ENCODE assay signal across 8 cellular contexts in the genomic region with DNA sequence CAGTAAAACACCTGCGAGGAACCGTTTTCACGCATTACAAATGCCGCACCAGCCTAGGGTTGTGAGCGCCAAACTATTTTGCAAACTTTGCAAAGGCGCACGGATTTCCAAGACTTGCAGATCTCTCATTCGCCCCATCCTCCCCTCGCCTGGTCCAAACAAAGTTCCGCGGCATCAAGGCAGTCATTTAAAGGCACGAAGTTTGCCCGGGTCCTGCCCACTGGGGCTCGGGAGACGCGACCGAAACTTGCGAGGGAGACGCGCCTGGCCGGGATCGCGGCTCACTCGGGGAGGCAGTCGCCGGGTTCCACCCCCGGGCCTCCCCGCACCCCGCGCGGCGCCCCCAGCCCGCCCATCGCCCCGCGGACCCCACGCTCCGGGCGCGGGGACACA. TPM values are rescaled to one million over a fixed set of nuclear protein-coding genes. Genes with fewer than 3 reads are reported as not detected.
DNase-seq lines count a peak whose midpoint lies in the region; ATAC-seq, FAIRE-seq and TF ChIP-seq lines count a peak whose summit lies in the region.

No MANE protein-coding gene starts in this region.

- DNase-seq in AG04450 (ENCODE audit: low read depth, low spot score) (no peak), GM19239 (ENCODE audit: insufficient read length, low spot score) (no peak), HK-2 (ENCODE audit: unreplicated experiment) (peak; percentile 20), endothelial cell of umbilical vein (ENCODE audit: low read depth, low spot score) (no peak), mucosa of gallbladder (ENCODE audit: low spot score) (peak; percentile 17), thyroid gland (peak; percentile 40 to 44)
- DNase-seq in activated CD4-positive, alpha-beta T cell treated with anti-CD3 and anti-CD28 coated beads, Interleukin-2, amount 50 U/mL, for 24 hours (ENCODE audit: low read depth in 1 of 2, low spot score in 1 of 2), result peak; percentile 9 to 11

- ATAC-seq in HG02840 (IDR thresholded peaks at IDR 0.05; ENCODE audit: low FRiP score, unreplicated experiment), result no peak

- H4K20me1 ChIP-seq in endothelial cell of umbilical vein (replicated peaks; ENCODE audit: control insufficient read depth, extremely low read depth, insufficient read depth, low read length), result no peaks in the 10 kb centered on the region

- peak overlapping the region; percentile 24 for H2AFZ ChIP-seq in endothelial cell of umbilical vein (ENCODE audit: low read depth, low read length)

- FAIRE-seq in GM19239 (lab: Jason Lieb, UNC), result peak; percentile 39
- FAIRE-seq in endothelial cell of umbilical vein (lab: Jason Lieb, UNC), result peak; percentile 31

- CTCF ChIA-PET in AG04450 (lab: Charles Lee), result interaction anchor here (1.2 to 1.4 kb wide), 2 partner anchors 95 to 147 kb away, joined by 5 to 6 read pairs; no protein-coding TSS in a partner anchor
- CTCF ChIA-PET in endothelial cell of umbilical vein (lab: Charles Lee), result interaction anchor here (1.0 kb wide), 1 partner anchor 75 kb away, joined by 3 read pairs; no protein-coding TSS in a partner anchor

- TF ChIP-seq POLR2A in endothelial cell of umbilical vein (IDR thresholded peaks at IDR 0.05; ENCODE audit: low read depth, low read length) (no peak), thyroid gland (IDR thresholded peaks at IDR 0.05) (no peak)

- peak overlapping the region; percentile 74 for H3K4me2 ChIP-seq in endothelial cell of umbilical vein (ENCODE audit: insufficient read depth, low read length)

- TF ChIP-seq CTCF in AG04450 (IDR thresholded peaks at IDR 0.05; ENCODE audit: low read depth, low read length) (no peak), endothelial cell of umbilical vein (IDR thresholded peaks at IDR 0.05; ENCODE audit: extremely low read depth in 1 of 2, insufficient read depth in 1 of 2, low read depth in 1 of 2, low read length in 2 of 2) (no peak), thyroid gland (IDR thresholded peaks at IDR 0.05) (no peak)

- 1 to 6% methylated on average over 9 to 14 of the region's 40 CpGs for WGBS in thyroid gland, 2 donors

- dilution Hi-C loops in endothelial cell of umbilical vein (cut with MboI; ENCODE audit: extremely low pct_ligation_motif_present, low sequenced_read_pairs), result no loop called here

- H3K79me2 ChIP-seq in endothelial cell of umbilical vein (ENCODE audit: control insufficient read depth, insufficient read depth, low read length), result peaks cover 42% of the 10 kb centered on the region

- intact Hi-C loops in endothelial cell of umbilical vein (cut with micrococcal nuclease), result loop anchor here (1.0 to 2.0 kb wide), 6 partner anchors 38 to 114 kb away; no protein-coding TSS in a partner anchor
- intact Hi-C loops in thyroid gland (cut with DNase I), result no loop called here

- BruUV-seq in endothelial cell of umbilical vein (replicated peaks; lab: Mats Ljungman, UMichigan), result no TSS peak

- POLR2A ChIA-PET in AG04450 (lab: Yijun Ruan, JAX) (no interaction called here), endothelial cell of umbilical vein (lab: Charles Lee) (no interaction called here)

- H3K4me1 ChIP-seq in endothelial cell of umbilical vein (ENCODE audit: control insufficient read depth, extremely low read depth, insufficient read depth, low read length), result peaks cover 30% of the 10 kb centered on the region
- H3K4me1 ChIP-seq in thyroid gland, result peaks cover 6 to 12% of the 10 kb centered on the region in 2 donors

- no peaks in the 10 kb centered on the region for H3K9me1 ChIP-seq in endothelial cell of umbilical vein (replicated peaks; ENCODE audit: control insufficient read depth, extremely low read depth, insufficient read depth, low read length)

- peak overlapping the region; percentile 70 for H3K4me3 ChIP-seq in AG04450 (ENCODE audit: low read depth, low read length)
- H3K4me3 ChIP-seq in endothelial cell of umbilical vein (replicated peaks in 1 of 3; ENCODE audit: insufficient read depth in 1 of 3, low read depth in 1 of 3, low read length in 3 of 3), result peak overlapping the region; percentile 52 to 93 (median 70)
- H3K4me3 ChIP-seq in thyroid gland (replicated peaks in 1 of 3), result peak overlapping the region; percentile 68 to 96 (median 69)

- H3K27ac ChIP-seq in AG04450 (ENCODE audit: low read depth, low read length), result no peak overlapping the region
- H3K27ac ChIP-seq in endothelial cell of umbilical vein (ENCODE audit: insufficient read depth, low read depth, low read length), result peak overlapping the region; percentile 22
- H3K27ac ChIP-seq in thyroid gland, result peak overlapping the region; percentile 64 to 90 (median 76)

- H3K36me3 ChIP-seq in endothelial cell of umbilical vein (ENCODE audit: control insufficient read depth in 2 of 2, extremely low read depth in 1 of 2, insufficient read depth in 2 of 2, low read length in 2 of 2) (no peaks in the 10 kb centered on the region), thyroid gland (no peaks in the 10 kb centered on the region)

- H3K9ac ChIP-seq in endothelial cell of umbilical vein (replicated peaks; ENCODE audit: extremely low read depth, insufficient read depth, low read length), result peak overlapping the region; percentile 90

- H3K27me3 ChIP-seq in AG04450 (ENCODE audit: control insufficient read depth, insufficient read depth, low read length) (no peaks in the 10 kb centered on the region), endothelial cell of umbilical vein (ENCODE audit: control insufficient read depth in 2 of 2, insufficient read depth in 2 of 2, low read length in 2 of 2) (no peaks in the 10 kb centered on the region), thyroid gland (no peaks in the 10 kb centered on the region)

- H3K9me3 ChIP-seq in AG04450 (ENCODE audit: control insufficient read depth, insufficient read depth, low read length) (no peaks in the 10 kb centered on the region), endothelial cell of umbilical vein (replicated peaks; ENCODE audit: control insufficient read depth, insufficient read depth, low read length) (no peaks in the 10 kb centered on the region), thyroid gland (no peaks in the 10 kb centered on the region)

TF ChIP-seq in endothelial cell of umbilical vein, 7 proteins besides CTCF, POLR2A, EP300 and RAD21:
- TF ChIP-seq FOS (IDR thresholded peaks at IDR 0.05; ENCODE audit: borderline replicate concordance, insufficient read depth, low read length), result no peak
- TF ChIP-seq JUN (IDR thresholded peaks at IDR 0.05; ENCODE audit: borderline replicate concordance, insufficient read depth, insufficient read length, low read depth), result no peak
- no peak for TF ChIP-seq POLR2AphosphoS5 (IDR thresholded peaks at IDR 0.05; ENCODE audit: insufficient read depth, low read depth, low read length)
- TF ChIP-seq, protein P1, sequence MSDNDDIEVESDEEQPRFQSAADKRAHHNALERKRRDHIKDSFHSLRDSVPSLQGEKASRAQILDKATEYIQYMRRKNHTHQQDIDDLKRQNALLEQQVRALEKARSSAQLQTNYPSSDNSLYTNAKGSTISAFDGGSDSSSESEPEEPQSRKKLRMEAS (IDR thresholded peaks at IDR 0.05; ENCODE audit: insufficient read depth, insufficient read length), result no peak
- no peak for TF ChIP-seq GATA2 (IDR thresholded peaks at IDR 0.05; ENCODE audit: insufficient read depth, insufficient read length, low read depth, low read length)
- no peak for TF ChIP-seq MYC (IDR thresholded peaks at IDR 0.05; ENCODE audit: low read depth, low read length)

RNA-seq across cellular contexts. Expression of a gene that starts 0.6 kb away (rescaled TPM):
- polyA plus RNA-seq in AG04450 (2011; rRNA removed) (12.0 and 13.0 TPM in 2 replicates), endothelial cell of umbilical vein (11.0 and 13.5 TPM in 2 replicates)
- 8.6 and 10.7 TPM in 2 replicates for polyA minus RNA-seq in AG04450 (2011; rRNA and poly(A)+ RNA removed)
- total RNA-seq in endothelial cell of umbilical vein (26.9 and 29.2 TPM in 2 replicates), mucosa of gallbladder (14.6 TPM), thyroid gland (10 to 100 TPM; 16.7 to 24.3 (median 17.8) TPM)
- polyA plus RNA-seq in endothelial cell of umbilical vein (2011; cell fraction: cytosol; rRNA removed), result 13.5 and 13.8 TPM in 2 replicates
- polyA plus RNA-seq in endothelial cell of umbilical vein (2011; cell fraction: nucleus; rRNA removed), result 24.6 and 28.5 TPM in 2 replicates
- 17.1 and 19.4 TPM in 2 replicates for polyA plus RNA-seq in endothelial cell of umbilical vein (2012)
- 21.6 and 25.7 TPM in 2 replicates for polyA minus RNA-seq in endothelial cell of umbilical vein
- polyA minus RNA-seq in endothelial cell of umbilical vein (2011; cell fraction: cytosol; rRNA and poly(A)+ RNA removed), result 3.6 TPM
- 38.7 and 46.7 TPM in 2 replicates for polyA minus RNA-seq in endothelial cell of umbilical vein (2011; cell fraction: nucleus; rRNA and poly(A)+ RNA removed)

Comparison
In these comparisons a context has a peak if more than half of its experiments do, and no peak if none do; other contexts are left out.
1. DNase-seq: peak in HK-2 (single experiment), activated CD4-positive, alpha-beta T cell treated with anti-CD3 and anti-CD28 coated beads, Interleukin-2, amount 50 U/mL, for 24 hours (2 of 2), mucosa of gallbladder (single experiment) and thyroid gland (2 of 2); none in AG04450 (single experiment), GM19239 (single experiment) and endothelial cell of umbilical vein (single experiment).
2. Peak in every context shown above with its lines, with median percentiles within 50 percentile points of each other: H3K4me3 ChIP-seq.